ENCODE assay signal across 1 cellular context in the genomic region with DNA sequence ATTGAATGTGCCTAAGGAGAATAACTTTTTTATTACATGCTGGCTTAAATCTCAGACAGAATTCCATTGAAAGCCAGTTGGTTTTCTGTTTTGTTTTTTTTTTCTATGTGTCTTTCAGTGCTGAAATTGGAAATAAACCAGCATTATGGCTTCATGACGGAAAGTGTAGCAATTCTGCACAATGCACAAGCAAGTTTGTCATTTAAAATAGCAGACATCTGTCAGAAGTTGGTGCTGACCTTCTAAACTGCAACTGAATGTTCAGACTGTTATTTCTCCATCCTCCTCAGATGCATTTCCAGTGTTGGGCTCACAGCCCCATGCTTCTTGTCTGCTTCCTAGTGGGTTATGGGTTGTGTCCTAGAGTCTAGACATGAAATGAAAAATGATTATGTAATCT.
TF ChIP-seq lines count a peak whose summit lies in the region.

No MANE protein-coding gene starts in this region.

TF ChIP-seq in A549, 52 proteins besides CTCF, POLR2A, EP300 and RAD21 (continued from another document):
- TF ChIP-seq ATOH8 (CRISPR knock-in tag; IDR thresholded peaks at IDR 0.05; ENCODE audit: low read depth) = no peak
- TF ChIP-seq, protein P1, sequence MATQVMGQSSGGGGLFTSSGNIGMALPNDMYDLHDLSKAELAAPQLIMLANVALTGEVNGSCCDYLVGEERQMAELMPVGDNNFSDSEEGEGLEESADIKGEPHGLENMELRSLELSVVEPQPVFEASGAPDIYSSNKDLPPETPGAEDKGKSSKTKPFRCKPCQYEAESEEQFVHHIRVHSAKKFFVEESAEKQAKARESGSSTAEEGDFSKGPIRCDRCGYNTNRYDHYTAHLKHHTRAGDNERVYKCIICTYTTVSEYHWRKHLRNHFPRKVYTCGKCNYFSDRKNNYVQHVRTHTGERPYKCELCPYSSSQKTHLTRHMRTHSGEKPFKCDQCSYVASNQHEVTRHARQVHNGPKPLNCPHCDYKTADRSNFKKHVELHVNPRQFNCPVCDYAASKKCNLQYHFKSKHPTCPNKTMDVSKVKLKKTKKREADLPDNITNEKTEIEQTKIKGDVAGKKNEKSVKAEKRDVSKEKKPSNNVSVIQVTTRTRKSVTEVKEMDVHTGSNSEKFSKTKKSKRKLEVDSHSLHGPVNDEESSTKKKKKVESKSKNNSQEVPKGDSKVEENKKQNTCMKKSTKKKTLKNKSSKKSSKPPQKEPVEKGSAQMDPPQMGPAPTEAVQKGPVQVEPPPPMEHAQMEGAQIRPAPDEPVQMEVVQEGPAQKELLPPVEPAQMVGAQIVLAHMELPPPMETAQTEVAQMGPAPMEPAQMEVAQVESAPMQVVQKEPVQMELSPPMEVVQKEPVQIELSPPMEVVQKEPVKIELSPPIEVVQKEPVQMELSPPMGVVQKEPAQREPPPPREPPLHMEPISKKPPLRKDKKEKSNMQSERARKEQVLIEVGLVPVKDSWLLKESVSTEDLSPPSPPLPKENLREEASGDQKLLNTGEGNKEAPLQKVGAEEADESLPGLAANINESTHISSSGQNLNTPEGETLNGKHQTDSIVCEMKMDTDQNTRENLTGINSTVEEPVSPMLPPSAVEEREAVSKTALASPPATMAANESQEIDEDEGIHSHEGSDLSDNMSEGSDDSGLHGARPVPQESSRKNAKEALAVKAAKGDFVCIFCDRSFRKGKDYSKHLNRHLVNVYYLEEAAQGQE (IDR thresholded peaks at IDR 0.05) = no peak
- no peak for TF ChIP-seq HES2 (IDR thresholded peaks at IDR 0.05)
- TF ChIP-seq, protein P2, sequence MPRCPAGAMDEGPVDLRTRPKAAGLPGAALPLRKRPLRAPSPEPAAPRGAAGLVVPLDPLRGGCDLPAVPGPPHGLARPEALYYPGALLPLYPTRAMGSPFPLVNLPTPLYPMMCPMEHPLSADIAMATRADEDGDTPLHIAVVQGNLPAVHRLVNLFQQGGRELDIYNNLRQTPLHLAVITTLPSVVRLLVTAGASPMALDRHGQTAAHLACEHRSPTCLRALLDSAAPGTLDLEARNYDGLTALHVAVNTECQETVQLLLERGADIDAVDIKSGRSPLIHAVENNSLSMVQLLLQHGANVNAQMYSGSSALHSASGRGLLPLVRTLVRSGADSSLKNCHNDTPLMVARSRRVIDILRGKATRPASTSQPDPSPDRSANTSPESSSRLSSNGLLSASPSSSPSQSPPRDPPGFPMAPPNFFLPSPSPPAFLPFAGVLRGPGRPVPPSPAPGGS (IDR thresholded peaks at IDR 0.05) = no peak
- TF ChIP-seq, protein P3, sequence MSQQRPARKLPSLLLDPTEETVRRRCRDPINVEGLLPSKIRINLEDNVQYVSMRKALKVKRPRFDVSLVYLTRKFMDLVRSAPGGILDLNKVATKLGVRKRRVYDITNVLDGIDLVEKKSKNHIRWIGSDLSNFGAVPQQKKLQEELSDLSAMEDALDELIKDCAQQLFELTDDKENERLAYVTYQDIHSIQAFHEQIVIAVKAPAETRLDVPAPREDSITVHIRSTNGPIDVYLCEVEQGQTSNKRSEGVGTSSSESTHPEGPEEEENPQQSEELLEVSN (IDR thresholded peaks at IDR 0.05; ENCODE audit: borderline replicate concordance, low read depth) = no peak
- no peak for TF ChIP-seq CBX2 (IDR thresholded peaks at IDR 0.05; ENCODE audit: borderline replicate concordance, low read depth)
TF ChIP-seq in A549: peak in this region for 0.
